9 cellular contexts compared by ENCODE assay signal in genomic region chr14:98161366-98161765, GRCh38.
"Had no signal": no experiment of that assay in that cellular context is flagged by ENCODE, and none has a peak within 500 bp of the region (broad histone marks: within the 10 kb centered on the region; RNA-seq: fewer than 3 reads in every experiment).

No MANE protein-coding gene starts in this region.

- H3K36me3 Mint-ChIP-seq: stimulated activated effector memory CD8-positive, alpha-beta T cell treated with anti-CD3 and anti-CD28 coated beads, Interleukin-12 subunit alpha, Interleukin-12 subunit beta, amount 100 ng/mL, for 72 hours; WTC11 had no signal

- H3K4me3 Mint-ChIP-seq: activated CD4-positive, alpha-beta memory T cell treated with anti-CD3 and anti-CD28 coated beads, Interleukin-2, amount 10 ng/mL, durations not matched to agents 7 days and 5 days; activated naive CD4-positive, alpha-beta T cell treated with anti-CD3 and anti-CD28 coated beads for 36 hours; stimulated activated effector memory CD8-positive, alpha-beta T cell treated with anti-CD3 and anti-CD28 coated beads, Interleukin-12 subunit alpha, Interleukin-12 subunit beta, amount 100 ng/mL, for 72 hours; WTC11 had no signal

- H3K4me1 Mint-ChIP-seq: activated CD4-positive, alpha-beta memory T cell treated with anti-CD3 and anti-CD28 coated beads, Interleukin-2, amount 10 ng/mL, durations not matched to agents 7 days and 5 days had no signal

- DNase-seq: activated CD4-positive, alpha-beta memory T cell treated with anti-CD3 and anti-CD28 coated beads, Interleukin-2, amount 10 ng/mL, durations not matched to agents 7 days and 5 days; activated CD4-positive, alpha-beta T cell treated with anti-CD3 and anti-CD28 coated beads for 4 hours; activated naive CD4-positive, alpha-beta T cell treated with anti-CD3 and anti-CD28 coated beads for 36 hours; amniotic stem cell; central memory CD4-positive, alpha-beta T cell; effector CD8-positive, alpha-beta T cell; midbrain had no signal

- H3K27ac Mint-ChIP-seq: activated CD4-positive, alpha-beta memory T cell treated with anti-CD3 and anti-CD28 coated beads, Interleukin-2, amount 10 ng/mL, durations not matched to agents 7 days and 5 days; stimulated activated effector memory CD8-positive, alpha-beta T cell treated with anti-CD3 and anti-CD28 coated beads, Interleukin-12 subunit alpha, Interleukin-12 subunit beta, amount 100 ng/mL, for 72 hours; WTC11 had no signal

- ATAC-seq: stimulated activated effector memory CD8-positive, alpha-beta T cell treated with anti-CD3 and anti-CD28 coated beads, Interleukin-12 subunit alpha, Interleukin-12 subunit beta, amount 100 ng/mL, for 72 hours; WTC11 had no signal

- H3K9me3 Mint-ChIP-seq: activated CD4-positive, alpha-beta memory T cell treated with anti-CD3 and anti-CD28 coated beads, Interleukin-2, amount 10 ng/mL, durations not matched to agents 7 days and 5 days; activated naive CD4-positive, alpha-beta T cell treated with anti-CD3 and anti-CD28 coated beads for 36 hours; stimulated activated effector memory CD8-positive, alpha-beta T cell treated with anti-CD3 and anti-CD28 coated beads, Interleukin-12 subunit alpha, Interleukin-12 subunit beta, amount 100 ng/mL, for 72 hours had no signal
